Comparison of ENCODE assay signal across 13 cellular contexts in the genomic region with DNA sequence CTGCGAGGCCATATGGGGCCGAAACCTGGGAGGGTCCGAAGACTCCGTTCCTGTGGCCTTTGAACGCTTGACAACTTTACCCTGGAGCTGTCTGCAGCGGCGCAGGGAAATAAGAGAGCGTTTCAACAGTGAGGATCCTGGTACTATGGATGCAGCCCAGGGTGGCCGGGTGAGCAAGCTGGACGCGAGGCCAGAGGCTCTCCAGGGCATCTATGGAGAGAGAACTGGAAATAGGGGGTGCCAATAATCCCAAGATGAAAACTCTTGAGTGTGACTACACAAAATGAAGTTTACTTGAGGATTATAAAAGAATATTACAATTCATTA. TPM values are rescaled to one million over a fixed set of nuclear protein-coding genes. Genes with fewer than 3 reads are reported as not detected.
DNase-seq lines count a peak whose midpoint lies in the region; ATAC-seq and TF ChIP-seq lines count a peak whose summit lies in the region.
"Had no signal": no experiment of that assay in that cellular context is flagged by ENCODE, and none has a peak within 500 bp of the region (broad histone marks: within the 10 kb centered on the region; RNA-seq: fewer than 3 reads in every experiment).

No MANE protein-coding gene starts in this region.

- intact Hi-C loops in breast epithelium (cut with DNase I; ENCODE audit: low total_unique reads): no loop called here
- intact Hi-C loops in mammary epithelial cell (cut with micrococcal nuclease): no loop called here
- intact Hi-C loops in right cardiac atrium (cut with DNase I): loop anchor here in 1 of 4 donors (5.0 kb wide), 1 partner anchor 170 kb away; a partner anchor contains a TSS
- intact Hi-C loops in uterus (cut with DNase I; ENCODE audit: low total_unique reads): loop anchor here (10.0 kb wide), 1 partner anchor 108 kb away; no protein-coding TSS in a partner anchor

- H2AFZ ChIP-seq in mammary epithelial cell (ENCODE audit: low read depth, low read length) (no peak overlapping the region), osteoblast (ENCODE audit: low read length) (peak overlapping the region; percentile 91)

- no peak for TF ChIP-seq POLR2A in breast epithelium (IDR thresholded peaks at IDR 0.05)
- no peak for TF ChIP-seq POLR2A in uterus (IDR thresholded peaks at IDR 0.05)

- H3K36me3 ChIP-seq in breast epithelium (no peaks in the 10 kb centered on the region), mammary epithelial cell (ENCODE audit: insufficient read depth, low read length) (no peaks in the 10 kb centered on the region), osteoblast (ENCODE audit: insufficient read depth, low read length) (no peaks in the 10 kb centered on the region), uterus (no peaks in the 10 kb centered on the region)

- no peaks in the 10 kb centered on the region for H3K79me2 ChIP-seq in mammary epithelial cell (ENCODE audit: insufficient read depth, low read length)
- no peaks in the 10 kb centered on the region for H3K79me2 ChIP-seq in osteoblast (ENCODE audit: insufficient read depth, low read length)

- DNase-seq in breast epithelium (ENCODE audit: low spot score in 2 of 2): no peak
- DNase-seq in mammary epithelial cell: no peak
- no peak for DNase-seq in right cardiac atrium
- DNase-seq in osteoblast (ENCODE audit: insufficient read length, low spot score, missing footprints): peak; percentile 79
- DNase-seq in uterus: no peak
- DNase-seq in amygdala (lab: John Stamatoyannopoulos, UW): no peak
- no peak for DNase-seq in SHP77 treated with DMSO at 0.1 percent for 48 hours (lab: John Stamatoyannopoulos, UW)
- DNase-seq: foreskin melanocyte; GDM1; naive thymus-derived CD8-positive, alpha-beta T cell; NCI-H1092 treated with DMSO at 0.1 percent for 48 hours; T-helper 17 cell had no signal

- H3K4me2 ChIP-seq in mammary epithelial cell (ENCODE audit: insufficient read depth, low read depth, low read length) (no peak overlapping the region), osteoblast (ENCODE audit: insufficient read depth, low read length) (peak overlapping the region; percentile 99)

- TF ChIP-seq CTCF in breast epithelium (IDR thresholded peaks at IDR 0.05) (no peak), mammary epithelial cell (conservative IDR thresholded peaks at IDR 0.05 in 1 of 2, IDR thresholded peaks at IDR 0.05 in 1 of 2; ENCODE audit: extremely low read depth in 1 of 2, insufficient read depth in 1 of 2, low read depth in 1 of 2, low read length in 2 of 2) (no peak), osteoblast (IDR thresholded peaks at IDR 0.05; ENCODE audit: extremely low read depth, low read depth, low read length) (no peak), uterus (IDR thresholded peaks at IDR 0.05) (no peak)

- CTCF ChIA-PET in mammary epithelial cell (lab: Charles Lee; ENCODE audit: low non-redundant PET): no interaction called here

- H4K20me1 ChIP-seq in mammary epithelial cell (ENCODE audit: insufficient read depth, low read length): no peaks in the 10 kb centered on the region
- no peaks in the 10 kb centered on the region for H4K20me1 ChIP-seq in osteoblast (ENCODE audit: insufficient read depth, low read length)

- dilution Hi-C loops in mammary epithelial cell (cut with HindIII; ENCODE audit: low sequenced_read_pairs): no loop called here

- H3K27ac ChIP-seq in breast epithelium: peak overlapping the region in 1 of 2 donors; percentile 79
- no peak overlapping the region for H3K27ac ChIP-seq in mammary epithelial cell (ENCODE audit: insufficient read depth, low read depth, low read length)
- H3K27ac ChIP-seq in right cardiac atrium (ENCODE audit: low read length): no peak overlapping the region
- H3K27ac ChIP-seq in osteoblast (ENCODE audit: low read depth, low read length): no peak overlapping the region
- peak overlapping the region; percentile 91 for H3K27ac ChIP-seq in uterus

- H3K4me3 ChIP-seq in breast epithelium (peak overlapping the region; percentile 37 to 68 (median 46)), mammary epithelial cell (replicated peaks in 1 of 3; ENCODE audit: insufficient read depth in 1 of 3, low read depth in 2 of 3, low read length in 3 of 3) (no peak overlapping the region), right cardiac atrium (ENCODE audit: low read length) (peak overlapping the region; percentile 75), osteoblast (ENCODE audit: insufficient read depth, low read length) (peak overlapping the region; percentile 73), uterus (peak overlapping the region; percentile 46 to 52)

- H3K9ac ChIP-seq in mammary epithelial cell (ENCODE audit: insufficient read depth, low read length): no peak overlapping the region

- H3K4me1 ChIP-seq in breast epithelium: peaks cover 0 to 4% of the 10 kb centered on the region in 2 donors
- no peaks in the 10 kb centered on the region for H3K4me1 ChIP-seq in mammary epithelial cell (ENCODE audit: insufficient read depth, low read length)
- no peaks in the 10 kb centered on the region for H3K4me1 ChIP-seq in right cardiac atrium (ENCODE audit: control insufficient read depth, insufficient read depth, low read length)
- peaks cover 6% of the 10 kb centered on the region for H3K4me1 ChIP-seq in osteoblast (ENCODE audit: insufficient read depth, low read length)
- peaks cover 0 to 4% of the 10 kb centered on the region in 2 donors for H3K4me1 ChIP-seq in uterus

- in situ Hi-C loops in mammary epithelial cell (cut with MboI; ENCODE audit: low sequenced_read_pairs in 2 of 2): no loop called here

- H3K27me3 ChIP-seq in breast epithelium (peaks cover 0 to 44% of the 10 kb centered on the region in 2 donors), mammary epithelial cell (ENCODE audit: insufficient read depth, low read length) (peaks cover 27% of the 10 kb centered on the region), right cardiac atrium (ENCODE audit: control insufficient read depth, insufficient read depth) (no peaks in the 10 kb centered on the region), osteoblast (ENCODE audit: insufficient read depth, low read length) (peaks cover 38% of the 10 kb centered on the region), uterus (no peaks in the 10 kb centered on the region)

- H3K9me3 ChIP-seq in breast epithelium: peaks cover 11 to 20% of the 10 kb centered on the region in 2 donors
- H3K9me3 ChIP-seq in mammary epithelial cell (replicated peaks; ENCODE audit: insufficient read depth, low read length): no peaks in the 10 kb centered on the region
- H3K9me3 ChIP-seq in right cardiac atrium (ENCODE audit: control insufficient read depth, low read length): no peaks in the 10 kb centered on the region
- H3K9me3 ChIP-seq in osteoblast (ENCODE audit: low read depth, low read length): peaks cover 7% of the 10 kb centered on the region
- H3K9me3 ChIP-seq in uterus: peaks cover 0 to 5% of the 10 kb centered on the region in 2 donors

- WGBS in mammary epithelial cell (ENCODE audit: low coverage, missing lambda C conversion rate): 0% methylated on average over 2 of the region's 11 CpGs
- 25% methylated on average over 11 of the region's 11 CpGs for WGBS in right cardiac atrium

- ATAC-seq in right cardiac atrium (peak; percentile 23 to 34), GM21423 (IDR thresholded peaks at IDR 0.05; ENCODE audit: unreplicated experiment) (no peak)
- ATAC-seq: T-helper 17 cell had no signal

- BruUV-seq in mammary epithelial cell (replicated peaks; lab: Mats Ljungman, UMichigan): no TSS peak

RNA-seq across cellular contexts. Expression of a gene that starts 1.1 kb away (rescaled TPM):
- 10 to 100 TPM; 10.2 to 52.0 (median 27.5) TPM for total RNA-seq in breast epithelium
- total RNA-seq in mammary epithelial cell: under 1 TPM in 1 of 2 donors, not detected in 1; under 0.01 TPM
- polyA plus RNA-seq in mammary epithelial cell: not detected
- not detected for polyA minus RNA-seq in mammary epithelial cell
- total RNA-seq in right cardiac atrium: 10 to 100 TPM; 46.5 to 67.8 (median 56.7) TPM
- polyA plus RNA-seq in right cardiac atrium: 12.1 TPM
- total RNA-seq in osteoblast: 14.5 and 28.3 TPM in 2 replicates
- 100 to 1,000 TPM in 2 of 4 donors, 10 to 100 TPM in 2; 39.7 to 118 (median 78.4) TPM for total RNA-seq in uterus
- total RNA-seq: naive thymus-derived CD8-positive, alpha-beta T cell; T-helper 17 cell had no signal
- polyA plus RNA-seq: naive thymus-derived CD8-positive, alpha-beta T cell had no signal

Comparison
In these comparisons a context has a peak if more than half of its experiments do, and no peak if none do; other contexts are left out.
1. H3K4me3 ChIP-seq: peak in breast epithelium (3 of 3), right cardiac atrium (single experiment), osteoblast (single experiment) and uterus (2 of 2); none in mammary epithelial cell (0 of 3).
2. RNA of a gene that starts 1.1 kb away (total RNA-seq): 39.7 to 118 TPM in uterus, 46.5 to 67.8 TPM in right cardiac atrium, 10.2 to 52.0 TPM in breast epithelium and 14.5 to 28.3 TPM in osteoblast; under 0.01 TPM in mammary epithelial cell; every median in the first group is over 10 times any median in the second.
3. H3K27ac ChIP-seq: peak in uterus (2 of 2); none in mammary epithelial cell (single experiment), right cardiac atrium (single experiment) and osteoblast (single experiment).